ENCODE assay signal across 1 cellular context in the genomic region with DNA sequence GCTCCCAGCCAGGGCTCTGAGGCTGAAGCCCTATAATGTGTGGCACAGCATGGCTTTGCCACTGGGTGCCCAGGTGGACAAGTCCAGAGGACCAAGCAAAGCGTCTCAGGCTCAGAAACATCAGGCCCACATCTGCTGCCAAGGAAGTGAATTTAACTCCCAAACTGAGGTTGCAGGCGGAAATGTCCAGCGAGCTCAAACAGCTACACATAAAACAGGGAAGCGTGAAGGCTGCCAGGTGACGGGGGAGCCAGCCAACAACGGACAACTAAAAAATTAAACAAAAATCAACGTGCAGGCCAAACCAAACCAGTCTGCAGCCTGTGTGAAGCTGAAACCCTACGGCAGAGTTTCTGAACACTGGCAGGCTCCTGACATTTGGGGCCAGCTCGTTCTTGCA.
TF ChIP-seq lines count a peak whose summit lies in the region.

No MANE protein-coding gene starts in this region.

TF ChIP-seq in SK-N-SH, 30 proteins besides CTCF, POLR2A, EP300 and RAD21:
- no peak for TF ChIP-seq SMC3 (IDR thresholded peaks at IDR 0.05; ENCODE audit: low read depth, low read length)
- no peak for TF ChIP-seq GABPA (IDR thresholded peaks at IDR 0.05; ENCODE audit: low read depth)
- no peak for TF ChIP-seq FOSL2 (IDR thresholded peaks at IDR 0.05; ENCODE audit: borderline replicate concordance, low read depth)
- no peak for TF ChIP-seq FOXJ3 (CRISPR knock-in tag; IDR thresholded peaks at IDR 0.05)
- no peak for TF ChIP-seq CHD2 (IDR thresholded peaks at IDR 0.05; ENCODE audit: low read length, partially characterized antibody)
- no peak for TF ChIP-seq FOXM1 (IDR thresholded peaks at IDR 0.05; ENCODE audit: low read depth)
- TF ChIP-seq YY1 (IDR thresholded peaks at IDR 0.05; ENCODE audit: low read depth): no peak
- no peak for TF ChIP-seq NFIC (IDR thresholded peaks at IDR 0.05; ENCODE audit: borderline replicate concordance)
- TF ChIP-seq GATA2 (CRISPR knock-in tag; IDR thresholded peaks at IDR 0.05): no peak
- no peak for TF ChIP-seq JUND (IDR thresholded peaks at IDR 0.05)
- TF ChIP-seq, protein P1, sequence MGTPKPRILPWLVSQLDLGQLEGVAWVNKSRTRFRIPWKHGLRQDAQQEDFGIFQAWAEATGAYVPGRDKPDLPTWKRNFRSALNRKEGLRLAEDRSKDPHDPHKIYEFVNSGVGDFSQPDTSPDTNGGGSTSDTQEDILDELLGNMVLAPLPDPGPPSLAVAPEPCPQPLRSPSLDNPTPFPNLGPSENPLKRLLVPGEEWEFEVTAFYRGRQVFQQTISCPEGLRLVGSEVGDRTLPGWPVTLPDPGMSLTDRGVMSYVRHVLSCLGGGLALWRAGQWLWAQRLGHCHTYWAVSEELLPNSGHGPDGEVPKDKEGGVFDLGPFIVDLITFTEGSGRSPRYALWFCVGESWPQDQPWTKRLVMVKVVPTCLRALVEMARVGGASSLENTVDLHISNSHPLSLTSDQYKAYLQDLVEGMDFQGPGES (IDR thresholded peaks at IDR 0.05; ENCODE audit: low read depth, low read length): no peak
- TF ChIP-seq, protein P2, sequence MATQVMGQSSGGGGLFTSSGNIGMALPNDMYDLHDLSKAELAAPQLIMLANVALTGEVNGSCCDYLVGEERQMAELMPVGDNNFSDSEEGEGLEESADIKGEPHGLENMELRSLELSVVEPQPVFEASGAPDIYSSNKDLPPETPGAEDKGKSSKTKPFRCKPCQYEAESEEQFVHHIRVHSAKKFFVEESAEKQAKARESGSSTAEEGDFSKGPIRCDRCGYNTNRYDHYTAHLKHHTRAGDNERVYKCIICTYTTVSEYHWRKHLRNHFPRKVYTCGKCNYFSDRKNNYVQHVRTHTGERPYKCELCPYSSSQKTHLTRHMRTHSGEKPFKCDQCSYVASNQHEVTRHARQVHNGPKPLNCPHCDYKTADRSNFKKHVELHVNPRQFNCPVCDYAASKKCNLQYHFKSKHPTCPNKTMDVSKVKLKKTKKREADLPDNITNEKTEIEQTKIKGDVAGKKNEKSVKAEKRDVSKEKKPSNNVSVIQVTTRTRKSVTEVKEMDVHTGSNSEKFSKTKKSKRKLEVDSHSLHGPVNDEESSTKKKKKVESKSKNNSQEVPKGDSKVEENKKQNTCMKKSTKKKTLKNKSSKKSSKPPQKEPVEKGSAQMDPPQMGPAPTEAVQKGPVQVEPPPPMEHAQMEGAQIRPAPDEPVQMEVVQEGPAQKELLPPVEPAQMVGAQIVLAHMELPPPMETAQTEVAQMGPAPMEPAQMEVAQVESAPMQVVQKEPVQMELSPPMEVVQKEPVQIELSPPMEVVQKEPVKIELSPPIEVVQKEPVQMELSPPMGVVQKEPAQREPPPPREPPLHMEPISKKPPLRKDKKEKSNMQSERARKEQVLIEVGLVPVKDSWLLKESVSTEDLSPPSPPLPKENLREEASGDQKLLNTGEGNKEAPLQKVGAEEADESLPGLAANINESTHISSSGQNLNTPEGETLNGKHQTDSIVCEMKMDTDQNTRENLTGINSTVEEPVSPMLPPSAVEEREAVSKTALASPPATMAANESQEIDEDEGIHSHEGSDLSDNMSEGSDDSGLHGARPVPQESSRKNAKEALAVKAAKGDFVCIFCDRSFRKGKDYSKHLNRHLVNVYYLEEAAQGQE (IDR thresholded peaks at IDR 0.05; ENCODE audit: low read depth, low read length): no peak
- TF ChIP-seq POLR2AphosphoS5 (IDR thresholded peaks at IDR 0.05; ENCODE audit: low read depth, low read length): no peak
- TF ChIP-seq, protein P3, sequence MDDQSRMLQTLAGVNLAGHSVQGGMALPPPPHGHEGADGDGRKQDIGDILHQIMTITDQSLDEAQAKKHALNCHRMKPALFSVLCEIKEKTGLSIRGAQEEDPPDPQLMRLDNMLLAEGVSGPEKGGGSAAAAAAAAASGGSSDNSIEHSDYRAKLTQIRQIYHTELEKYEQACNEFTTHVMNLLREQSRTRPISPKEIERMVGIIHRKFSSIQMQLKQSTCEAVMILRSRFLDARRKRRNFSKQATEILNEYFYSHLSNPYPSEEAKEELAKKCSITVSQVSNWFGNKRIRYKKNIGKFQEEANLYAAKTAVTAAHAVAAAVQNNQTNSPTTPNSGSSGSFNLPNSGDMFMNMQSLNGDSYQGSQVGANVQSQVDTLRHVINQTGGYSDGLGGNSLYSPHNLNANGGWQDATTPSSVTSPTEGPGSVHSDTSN (IDR thresholded peaks at IDR 0.05): no peak
- TF ChIP-seq TEAD4 (IDR thresholded peaks at IDR 0.05; ENCODE audit: borderline replicate concordance, insufficient read depth): no peak
- no peak for TF ChIP-seq ELF1 (IDR thresholded peaks at IDR 0.05)
- no peak for TF ChIP-seq TCF12 (IDR thresholded peaks at IDR 0.05)
- TF ChIP-seq EZH2phosphoT487 (IDR thresholded peaks at IDR 0.05; ENCODE audit: borderline replicate concordance, low read depth): no peak
- no peak for TF ChIP-seq TAF1 (IDR thresholded peaks at IDR 0.05; ENCODE audit: borderline replicate concordance, low read depth, low read length)
- TF ChIP-seq MEF2A (IDR thresholded peaks at IDR 0.05; ENCODE audit: borderline replicate concordance, low read depth): no peak
